ENCODE assay signal across 1 cellular context in genomic region chr10:70661623-70662361, GRCh38.
A peak's percentile ranks its signal among the peaks of the same experiment; 100 is the strongest.
TF ChIP-seq lines count a peak whose summit lies in the region.

No MANE protein-coding gene starts in this region.

TF ChIP-seq in K562, 482 proteins besides CTCF, POLR2A, EP300 and RAD21 (continued from another document and continues in another):
- TF ChIP-seq RHOXF2B (CRISPR knock-in tag; conservative IDR thresholded peaks at IDR 0.05) (peak; percentile 44; the same call in 1 of the 2 replicates), ELK3 (CRISPR knock-in tag; IDR thresholded peaks at IDR 0.05) (no peak), CCAR2 (IDR thresholded peaks at IDR 0.05; ENCODE audit: low read depth, low read length) (no peak), ZNF717 (CRISPR knock-in tag; IDR thresholded peaks at IDR 0.05) (0 out of 2 replicates have a peak, but pooled peaks have one; percentile 63), MYNN (IDR thresholded peaks at IDR 0.05) (no peak), MYNN (CRISPR knock-in tag; IDR thresholded peaks at IDR 0.05) (no peak), CSDE1 (IDR thresholded peaks at IDR 0.05) (no peak), ZNF445 (CRISPR knock-in tag; IDR thresholded peaks at IDR 0.05; ENCODE audit: low read depth) (no peak), TAF9B (IDR thresholded peaks at IDR 0.05; ENCODE audit: partially characterized antibody) (no peak), HSF4 (CRISPR knock-in tag; IDR thresholded peaks at IDR 0.05; ENCODE audit: borderline replicate concordance) (no peak; the same call in 1 of the 2 replicates), SRSF7 (optimal IDR thresholded peaks at IDR 0.05; ENCODE audit: low read depth, low read length) (no peak), ZFP36 (IDR thresholded peaks at IDR 0.05; ENCODE audit: low read depth, low read length, partially characterized antibody) (peak; percentile 72), THRB (CRISPR knock-in tag; conservative IDR thresholded peaks at IDR 0.05) (0 out of 2 replicates have a peak, but pooled peaks have one; percentile 4), DACH1 (IDR thresholded peaks at IDR 0.05; ENCODE audit: partially characterized antibody) (no peak), PKNOX1 (IDR thresholded peaks at IDR 0.05) (peak; percentile 64; the same call in 1 of the 2 replicates), MXI1 (IDR thresholded peaks at IDR 0.05; ENCODE audit: low read depth, low read length) (no peak), NELFE (IDR thresholded peaks at IDR 0.05; ENCODE audit: insufficient read depth, insufficient read length) (no peak), ZNF77 (CRISPR knock-in tag; IDR thresholded peaks at IDR 0.05) (0 out of 2 replicates have a peak, but pooled peaks have one; percentile 74), POLR2G (IDR thresholded peaks at IDR 0.05; ENCODE audit: low read depth, low read length) (peak; percentile 34; the same call in 1 of the 2 replicates), ATF1 (CRISPR knock-in tag; IDR thresholded peaks at IDR 0.05) (no peak), ATF1 (tag; IDR thresholded peaks at IDR 0.05) (peak; percentile 45), USF1 (CRISPR knock-in tag; IDR thresholded peaks at IDR 0.05) (peak; percentile 21; the same call in 1 of the 2 replicates), ZKSCAN8 (CRISPR knock-in tag; IDR thresholded peaks at IDR 0.05) (peak; percentile 79; the same call in 1 of the 2 replicates), ZBTB17 (CRISPR knock-in tag; IDR thresholded peaks at IDR 0.05) (peak; percentile 84; the same call in 1 of the 2 replicates), ZNF197 (CRISPR knock-in tag; IDR thresholded peaks at IDR 0.05; ENCODE audit: low read depth) (peak; percentile 71; the same call in 1 of the 2 replicates), ZNF780A (CRISPR knock-in tag; IDR thresholded peaks at IDR 0.05) (no peak), HOMEZ (CRISPR knock-in tag; IDR thresholded peaks at IDR 0.05) (0 out of 2 replicates have a peak, but pooled peaks have one; percentile 61), GABPB2 (CRISPR knock-in tag; conservative IDR thresholded peaks at IDR 0.05) (0 out of 2 replicates have a peak, but pooled peaks have one; percentile 60), ARNT (IDR thresholded peaks at IDR 0.05) (no peak), MITF (IDR thresholded peaks at IDR 0.05) (no peak), ELF1 (tag; IDR thresholded peaks at IDR 0.05) (peak; percentile 36; the same call in 1 of the 2 replicates), GTF2A2 (tag; IDR thresholded peaks at IDR 0.05) (peak; percentile 86), FOXJ3 (CRISPR knock-in tag; IDR thresholded peaks at IDR 0.05) (no peak), NR2C1 (IDR thresholded peaks at IDR 0.05) (no peak), NR2C1 (tag; IDR thresholded peaks at IDR 0.05) (peak; percentile 76), ILK (tag; IDR thresholded peaks at IDR 0.05; ENCODE audit: borderline replicate concordance, low read depth) (no peak; the same call in 1 of the 2 replicates), TSC22D4 (tag; IDR thresholded peaks at IDR 0.05) (peak; percentile 65; the same call in 1 of the 2 replicates), JUN (IDR thresholded peaks at IDR 0.05; ENCODE audit: borderline replicate concordance, low read depth, low read length) (no peak), JUN (CRISPR knock-in tag; IDR thresholded peaks at IDR 0.05; ENCODE audit: borderline replicate concordance) (no peak), PML (IDR thresholded peaks at IDR 0.05; ENCODE audit: low read length) (no peak), HMG20B (CRISPR knock-in tag; IDR thresholded peaks at IDR 0.05) (0 out of 2 replicates have a peak, but pooled peaks have one; percentile 56), NR2C2 (CRISPR knock-in tag; IDR thresholded peaks at IDR 0.05) (no peak), NR2C2 (tag; IDR thresholded peaks at IDR 0.05) (peak; percentile 66), SAFB (IDR thresholded peaks at IDR 0.05; ENCODE audit: borderline replicate concordance, low read depth, low read length) (no peak), TEAD1 (CRISPR knock-in tag; IDR thresholded peaks at IDR 0.05) (peak; percentile 16 to 21; a peak in 1 of 4 replicates), ZBTB12 (CRISPR knock-in tag; IDR thresholded peaks at IDR 0.05) (peak; percentile 26), RREB1 (CRISPR knock-in tag; IDR thresholded peaks at IDR 0.05) (peak; percentile 80), SOX6 (IDR thresholded peaks at IDR 0.05) (no peak), FOXA3 (CRISPR knock-in tag; conservative IDR thresholded peaks at IDR 0.05 in 1 of 2, IDR thresholded peaks at IDR 0.05 in 1 of 2) (0 out of 4 replicates have a peak, but pooled peaks of 1 of the 2 experiments have one; percentile 54), NFE2 (IDR thresholded peaks at IDR 0.05; ENCODE audit: low read depth) (no peak)
- TF ChIP-seq, protein P1, sequence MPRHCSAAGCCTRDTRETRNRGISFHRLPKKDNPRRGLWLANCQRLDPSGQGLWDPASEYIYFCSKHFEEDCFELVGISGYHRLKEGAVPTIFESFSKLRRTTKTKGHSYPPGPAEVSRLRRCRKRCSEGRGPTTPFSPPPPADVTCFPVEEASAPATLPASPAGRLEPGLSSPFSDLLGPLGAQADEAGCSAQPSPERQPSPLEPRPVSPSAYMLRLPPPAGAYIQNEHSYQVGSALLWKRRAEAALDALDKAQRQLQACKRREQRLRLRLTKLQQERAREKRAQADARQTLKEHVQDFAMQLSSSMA (CRISPR knock-in tag; IDR thresholded peaks at IDR 0.05), result 0 out of 2 replicates have a peak, but pooled peaks have one; percentile 77
- TF ChIP-seq, protein P2, sequence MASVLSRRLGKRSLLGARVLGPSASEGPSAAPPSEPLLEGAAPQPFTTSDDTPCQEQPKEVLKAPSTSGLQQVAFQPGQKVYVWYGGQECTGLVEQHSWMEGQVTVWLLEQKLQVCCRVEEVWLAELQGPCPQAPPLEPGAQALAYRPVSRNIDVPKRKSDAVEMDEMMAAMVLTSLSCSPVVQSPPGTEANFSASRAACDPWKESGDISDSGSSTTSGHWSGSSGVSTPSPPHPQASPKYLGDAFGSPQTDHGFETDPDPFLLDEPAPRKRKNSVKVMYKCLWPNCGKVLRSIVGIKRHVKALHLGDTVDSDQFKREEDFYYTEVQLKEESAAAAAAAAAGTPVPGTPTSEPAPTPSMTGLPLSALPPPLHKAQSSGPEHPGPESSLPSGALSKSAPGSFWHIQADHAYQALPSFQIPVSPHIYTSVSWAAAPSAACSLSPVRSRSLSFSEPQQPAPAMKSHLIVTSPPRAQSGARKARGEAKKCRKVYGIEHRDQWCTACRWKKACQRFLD (CRISPR knock-in tag; IDR thresholded peaks at IDR 0.05), result peak; percentile 90
